ENCODE assay signal across 19 cellular contexts in genomic region chr15:38308797-38309196, GRCh38. TPM values are rescaled to one million over a fixed set of nuclear protein-coding genes. Genes with fewer than 3 reads are reported as not detected.
DNase-seq lines count a peak whose midpoint lies in the region; ATAC-seq and TF ChIP-seq lines count a peak whose summit lies in the region.
"Had no signal": no experiment of that assay in that cellular context is flagged by ENCODE, and none has a peak within 500 bp of the region (broad histone marks: within the 10 kb centered on the region; RNA-seq: fewer than 3 reads in every experiment).

No MANE protein-coding gene starts in this region.

- H3K27ac Mint-ChIP-seq in chondrocyte (ENCODE audit: unreplicated experiment): peak overlapping the region; percentile 13
- H3K27ac Mint-ChIP-seq: H9; stimulated activated naive CD8-positive, alpha-beta T cell treated with anti-CD3 and anti-CD28 coated beads, Interleukin-15, Interleukin-2, amounts not matched to agents 100 ng/mL and 50 ng/mL, for 24 hours; type B pancreatic cell had no signal

- peaks cover 9% of the 10 kb centered on the region for H3K27me3 Mint-ChIP-seq in activated T-cell treated with anti-CD3 and anti-CD28 coated beads, Interleukin-2, amount 50 U/mL, for 4 hours (ENCODE audit: low read depth)
- H3K27me3 Mint-ChIP-seq in chondrocyte (ENCODE audit: low read depth): no peaks in the 10 kb centered on the region
- H3K27me3 Mint-ChIP-seq: type B pancreatic cell had no signal

- H3K4me3 Mint-ChIP-seq in activated T-cell treated with anti-CD3 and anti-CD28 coated beads, Interleukin-2, amount 50 U/mL, for 4 hours: no peak overlapping the region
- H3K4me3 Mint-ChIP-seq in chondrocyte (ENCODE audit: unreplicated experiment): no peak overlapping the region
- H3K4me3 Mint-ChIP-seq: H9; stimulated activated naive CD8-positive, alpha-beta T cell treated with anti-CD3 and anti-CD28 coated beads, Interleukin-15, Interleukin-2, amounts not matched to agents 100 ng/mL and 50 ng/mL, for 24 hours; type B pancreatic cell had no signal

- TF ChIP-seq CTCF in chondrocyte (IDR thresholded peaks at IDR 0.05): no peak

- ATAC-seq in activated T-cell treated with anti-CD3 and anti-CD28 coated beads, Interleukin-2, amount 50 U/mL, for 4 hours: peak; percentile 93 to 96
- ATAC-seq in GM18868 (IDR thresholded peaks at IDR 0.05; ENCODE audit: unreplicated experiment) (peak; percentile 81), HG03439 (IDR thresholded peaks at IDR 0.05; ENCODE audit: unreplicated experiment) (peak; percentile 91), GM21528 (IDR thresholded peaks at IDR 0.05; ENCODE audit: low FRiP score, unreplicated experiment) (no peak)

- no peaks in the 10 kb centered on the region for H3K9me3 Mint-ChIP-seq in activated T-cell treated with anti-CD3 and anti-CD28 coated beads, Interleukin-2, amount 50 U/mL, for 4 hours
- H3K9me3 Mint-ChIP-seq in chondrocyte (ENCODE audit: low read depth): no peaks in the 10 kb centered on the region
- H3K9me3 Mint-ChIP-seq: H9; stimulated activated naive CD8-positive, alpha-beta T cell treated with anti-CD3 and anti-CD28 coated beads, Interleukin-15, Interleukin-2, amounts not matched to agents 100 ng/mL and 50 ng/mL, for 24 hours; type B pancreatic cell had no signal

- no peaks in the 10 kb centered on the region for H3K36me3 Mint-ChIP-seq in activated T-cell treated with anti-CD3 and anti-CD28 coated beads, Interleukin-2, amount 50 U/mL, for 4 hours (ENCODE audit: insufficient read depth)
- peaks cover 7% of the 10 kb centered on the region for H3K36me3 Mint-ChIP-seq in chondrocyte (ENCODE audit: low read depth)

- peaks cover 24% of the 10 kb centered on the region for H3K4me1 Mint-ChIP-seq in activated T-cell treated with anti-CD3 and anti-CD28 coated beads, Interleukin-2, amount 50 U/mL, for 4 hours (ENCODE audit: low read depth)
- H3K4me1 Mint-ChIP-seq in chondrocyte (ENCODE audit: low read depth): peaks cover 35% of the 10 kb centered on the region

- DNase-seq in activated T-cell treated with anti-CD3 and anti-CD28 coated beads, Interleukin-2, amount 50 U/mL, for 4 hours: no peak
- DNase-seq in activated T-cell treated with anti-CD3 and anti-CD28 coated beads, Interleukin-2, amount 50 U/mL, for 1 hour: no peak
- DNase-seq in chondrocyte (ENCODE audit: low spot score) (no peak), NCI-H226 (no peak), CD1c-positive myeloid dendritic cell (ENCODE audit: extremely low spot score) (no peak)
- DNase-seq: ACHN, activated gamma-delta T cell treated with Interleukin-2 at 50 U/mL for 16 hours, anterior cingulate cortex, DMS53, H9, MM.1S, NCI-H187, retina, Right ventricle myocardium superior had no signal

RNA-seq across cellular contexts. Expression of gene SPRED1, which starts 56.2 kb away (rescaled TPM):
- 1 to 10 TPM; 4.3 to 5.5 (median 4.3) TPM for total RNA-seq in activated T-cell treated with anti-CD3 and anti-CD28 coated beads, Interleukin-2, amount 50 U/mL, for 4 hours
- 26.7 to 29.8 TPM (median 26.8 TPM) in 3 replicates for total RNA-seq in chondrocyte
